ENCODE assay signal across 8 cellular contexts in the genomic region with DNA sequence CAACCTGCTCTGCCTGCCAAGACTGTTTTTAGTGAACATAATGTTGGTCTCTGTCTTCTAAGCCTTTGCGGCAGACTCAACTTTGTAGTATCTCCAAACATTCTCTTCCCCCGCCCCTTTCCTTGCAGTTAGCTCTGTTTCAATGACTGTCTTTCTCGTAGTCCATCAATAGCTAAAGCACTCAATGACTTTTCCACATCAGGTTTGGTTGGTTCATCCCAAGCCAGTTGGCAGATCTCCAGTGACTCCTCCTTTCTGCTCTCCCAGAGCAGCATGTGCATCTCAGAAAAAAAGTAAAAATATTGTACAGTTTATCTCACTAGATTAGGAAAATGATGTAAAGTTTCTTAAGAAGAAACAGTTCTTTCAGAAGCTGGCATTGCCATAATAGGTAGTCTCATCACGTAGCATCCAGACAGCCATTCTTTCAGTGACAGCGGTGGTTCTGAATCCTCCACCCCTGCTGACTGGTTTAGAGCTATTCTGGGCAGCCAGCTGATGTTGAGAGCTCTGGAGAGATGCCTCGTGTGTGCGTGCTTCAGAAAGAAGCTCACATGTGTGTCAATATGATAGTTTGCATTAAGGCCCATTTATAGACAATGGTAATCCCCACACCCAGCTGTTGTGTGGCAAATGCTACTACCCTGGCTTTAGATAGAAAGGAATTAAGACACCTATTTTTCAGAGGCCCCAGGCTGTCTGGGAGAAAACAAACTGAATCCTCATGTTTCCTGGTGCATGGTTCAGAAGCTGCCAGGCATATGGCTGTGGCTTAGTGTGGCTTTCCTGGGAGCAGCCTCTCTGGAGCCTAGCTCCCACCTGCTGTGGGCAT. TPM values are rescaled to one million over a fixed set of nuclear protein-coding genes. Genes with fewer than 3 reads are reported as not detected.
DNase-seq lines count a peak whose midpoint lies in the region; ATAC-seq and TF ChIP-seq lines count a peak whose summit lies in the region.

No MANE protein-coding gene starts in this region.

- H3K27me3 ChIP-seq in smooth muscle cell (ENCODE audit: low read depth): no peaks in the 10 kb centered on the region

- no peaks in the 10 kb centered on the region for H4K20me1 ChIP-seq in smooth muscle cell (ENCODE audit: low read depth)

- no peak overlapping the region for H3K9ac ChIP-seq in smooth muscle cell (ENCODE audit: low read depth)

- no peaks in the 10 kb centered on the region for H3K79me2 ChIP-seq in smooth muscle cell (ENCODE audit: low read depth)

- H3K4me3 ChIP-seq in fibroblast of mammary gland (ENCODE audit: control insufficient read depth, low read depth, low read length) (no peak overlapping the region), smooth muscle cell (no peak overlapping the region)

- ATAC-seq in GM21360 (IDR thresholded peaks at IDR 0.05; ENCODE audit: unreplicated experiment): peak; percentile 49

- DNase-seq in NCI-H226 (peak; percentile 49), fibroblast of mammary gland (ENCODE audit: low read depth) (peak; percentile 41), smooth muscle cell (lab: John Stamatoyannopoulos, UW; ENCODE audit: unreplicated experiment) (no peak), SKM-1 treated with dmso at 0.1 percent for 144 hours (lab: John Stamatoyannopoulos, UW; ENCODE audit: unreplicated experiment) (no peak), SW480 (ENCODE audit: low spot score) (no peak), OCI-M1 (lab: John Stamatoyannopoulos, UW) (no peak)
- no peak for DNase-seq in stimulated activated naive CD4-positive, alpha-beta T cell (lab: John Stamatoyannopoulos, UW)

- H3K36me3 ChIP-seq in smooth muscle cell (ENCODE audit: low read depth): no peaks in the 10 kb centered on the region

- no peak overlapping the region for H2AFZ ChIP-seq in smooth muscle cell (ENCODE audit: low read depth)

- no peaks in the 10 kb centered on the region for H3F3A ChIP-seq in smooth muscle cell (ENCODE audit: low read depth)

- peak overlapping the region; percentile 33 for H3K4me2 ChIP-seq in smooth muscle cell

- no peaks in the 10 kb centered on the region for H3K4me1 ChIP-seq in smooth muscle cell (ENCODE audit: low read depth)

- 55% methylated on average over 7 of the region's 7 CpGs for WGBS in smooth muscle cell (ENCODE audit: low lambda C conversion rate)

- no peaks in the 10 kb centered on the region for H3K9me3 ChIP-seq in smooth muscle cell (replicated peaks; ENCODE audit: low read depth)

- peak overlapping the region; percentile 44 for H3K27ac ChIP-seq in smooth muscle cell (ENCODE audit: low read depth)

- TF ChIP-seq CTCF in fibroblast of mammary gland (conservative IDR thresholded peaks at IDR 0.05; ENCODE audit: control insufficient read depth, insufficient read depth, low read depth, low read length) (no peak), smooth muscle cell (IDR thresholded peaks at IDR 0.05; ENCODE audit: borderline replicate concordance, insufficient read depth, poor library complexity, severe bottlenecking) (no peak)

RNA-seq across cellular contexts. Expression of gene CNN3, which starts 53.2 kb away (rescaled TPM):
- 467 and 525 TPM in 2 replicates for total RNA-seq in smooth muscle cell
- polyA plus RNA-seq in smooth muscle cell: 545 and 633 TPM in 2 replicates

RNA-seq across cellular contexts. Expression of gene SLC44A3, which starts 53.6 kb away (rescaled TPM):
- 3.3 and 10.0 TPM in 2 replicates for total RNA-seq in smooth muscle cell
- polyA plus RNA-seq in smooth muscle cell: 3.2 and 4.4 TPM in 2 replicates

Comparison
In these comparisons a context has a peak if more than half of its experiments do, and no peak if none do; other contexts are left out.
1. DNase-seq: peak in NCI-H226 (single experiment) and fibroblast of mammary gland (single experiment); none in smooth muscle cell (single experiment), SKM-1 treated with dmso at 0.1 percent for 144 hours (single experiment), SW480 (single experiment), stimulated activated naive CD4-positive, alpha-beta T cell (0 of 6) and OCI-M1 (single experiment).